22 cellular contexts compared by ENCODE assay signal in genomic region chr11:110990316-110990715, GRCh38.
DNase-seq lines count a peak whose midpoint lies in the region; ATAC-seq and TF ChIP-seq lines count a peak whose summit lies in the region.
"Had no signal": no experiment of that assay in that cellular context is flagged by ENCODE, and none has a peak within 500 bp of the region (broad histone marks: within the 10 kb centered on the region; RNA-seq: fewer than 3 reads in every experiment).

No MANE protein-coding gene starts in this region.

- peaks cover 14% of the 10 kb centered on the region for H3K4me1 ChIP-seq in psoas muscle
- no peaks in the 10 kb centered on the region for H3K4me1 ChIP-seq in mucosa of descending colon (ENCODE audit: low read depth)
- H3K4me1 ChIP-seq: Caco-2, SJCRH30 had no signal

- no peak overlapping the region for H3K27ac ChIP-seq in psoas muscle
- H3K27ac ChIP-seq: C4-2B, PC-9, SJCRH30 had no signal

- H3K36me3 ChIP-seq in psoas muscle (ENCODE audit: insufficient read depth in 1 of 2, low read depth in 1 of 2) (no peaks in the 10 kb centered on the region), mucosa of descending colon (ENCODE audit: low read depth) (no peaks in the 10 kb centered on the region)
- H3K36me3 ChIP-seq: SJCRH30 had no signal

- no peaks in the 10 kb centered on the region for H3K9me3 ChIP-seq in psoas muscle
- H3K9me3 ChIP-seq in mucosa of descending colon, result no peaks in the 10 kb centered on the region
- H3K9me3 ChIP-seq: Caco-2, SJCRH30 had no signal

- DNase-seq in LHCN-M2 (ENCODE audit: low read depth) (peak; percentile 24), dedifferentiated amniotic fluid mesenchymal stem cell (ENCODE audit: extremely low spot score) (peak; percentile 46), iris pigment epithelial cell (ENCODE audit: low read depth) (peak; percentile 35), psoas muscle (no peak), NCI-H2081 (lab: John Stamatoyannopoulos, UW) (no peak), mucosa of descending colon (no peak)
- DNase-seq: Caco-2; CD8-positive, alpha-beta T cell; DMS79 treated with DMSO at 0.1 percent for 48 hours; H7; Kasumi-1; NCI-H1105 treated with DMSO at 0.1 percent for 48 hours; NCI-H146; NCI-H2029; NCI-H526; PC-9; SJCRH30 had no signal

- 49 to 68% (median 56%) methylated on average over 3 of the region's 3 CpGs for WGBS in psoas muscle, 3 donors

- intact Hi-C loops in psoas muscle (cut with DNase I) (no loop called here), mucosa of descending colon (cut with DNase I, micrococcal nuclease) (no loop called here)

- H3K27me3 ChIP-seq in psoas muscle (ENCODE audit: insufficient read depth in 3 of 3, low read length in 2 of 3), result no peaks in the 10 kb centered on the region
- H3K27me3 ChIP-seq: SJCRH30 had no signal

- no peak overlapping the region for H3K4me3 ChIP-seq in psoas muscle
- H3K4me3 ChIP-seq in mucosa of descending colon, result no peak overlapping the region
- H3K4me3 ChIP-seq: K562, PC-9, SJCRH30 had no signal

- ATAC-seq in psoas muscle, result no peak
- no peak for ATAC-seq in GM19023 (IDR thresholded peaks at IDR 0.05; ENCODE audit: unreplicated experiment)
- ATAC-seq in mucosa of descending colon, result no peak
- ATAC-seq: CD8-positive, alpha-beta T cell; HepG2; K562; SK-N-SH treated with all-trans-retinoic acid at 6 μM for 48 hours had no signal

- TF ChIP-seq CTCF in psoas muscle (IDR thresholded peaks at IDR 0.05) (no peak), mucosa of descending colon (IDR thresholded peaks at IDR 0.05) (no peak)

Comparison
In these comparisons a context has a peak if more than half of its experiments do, and no peak if none do; other contexts are left out.
1. DNase-seq: peak in LHCN-M2 (single experiment), dedifferentiated amniotic fluid mesenchymal stem cell (single experiment) and iris pigment epithelial cell (single experiment); none in psoas muscle (0 of 2), NCI-H2081 (0 of 2) and mucosa of descending colon (0 of 3).